1 cellular context compared by ENCODE assay signal in the genomic region with DNA sequence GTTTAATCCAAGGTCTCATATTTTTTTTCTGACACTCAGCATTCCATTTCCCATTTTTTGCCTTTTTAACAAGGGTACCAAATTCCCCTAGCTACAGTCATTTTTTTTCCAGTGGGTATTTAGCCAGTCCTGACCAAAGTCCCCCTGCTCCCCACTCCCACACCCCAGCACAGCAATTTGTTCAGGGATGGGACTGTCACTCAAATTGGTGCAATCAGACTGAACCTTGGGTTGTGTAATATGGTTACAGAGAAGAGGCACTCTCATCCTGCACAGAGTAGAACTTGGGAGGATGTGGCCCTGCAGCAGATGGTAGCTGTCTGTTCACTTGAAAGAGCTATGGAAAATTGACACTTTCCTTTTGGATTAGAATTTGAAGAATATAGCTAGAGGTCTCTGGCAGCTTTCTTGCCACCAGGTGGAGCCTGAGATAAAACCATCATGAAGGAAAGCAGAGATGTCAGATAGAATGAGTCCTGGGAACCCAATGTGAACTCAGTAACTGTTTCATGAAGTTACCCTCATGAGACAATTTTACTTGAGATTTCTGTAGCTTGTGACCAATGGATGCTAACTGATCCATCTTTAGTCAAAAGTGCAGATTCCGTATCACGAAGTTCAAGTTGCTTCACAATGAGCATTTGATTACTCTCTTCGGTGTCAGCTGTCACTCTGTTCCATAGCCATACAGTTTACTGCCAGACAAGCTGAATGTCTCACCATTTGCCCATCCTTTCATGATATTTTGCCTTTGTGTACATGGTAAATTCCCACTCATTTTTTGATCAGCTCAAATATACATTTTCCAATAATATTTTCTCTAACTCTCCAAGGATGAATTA.
TF ChIP-seq lines count a peak whose summit lies in the region.

No MANE protein-coding gene starts in this region.

TF ChIP-seq in GM23338, 12 proteins besides CTCF, POLR2A, EP300 and RAD21 (continued from another document):
- TF ChIP-seq, protein P1, sequence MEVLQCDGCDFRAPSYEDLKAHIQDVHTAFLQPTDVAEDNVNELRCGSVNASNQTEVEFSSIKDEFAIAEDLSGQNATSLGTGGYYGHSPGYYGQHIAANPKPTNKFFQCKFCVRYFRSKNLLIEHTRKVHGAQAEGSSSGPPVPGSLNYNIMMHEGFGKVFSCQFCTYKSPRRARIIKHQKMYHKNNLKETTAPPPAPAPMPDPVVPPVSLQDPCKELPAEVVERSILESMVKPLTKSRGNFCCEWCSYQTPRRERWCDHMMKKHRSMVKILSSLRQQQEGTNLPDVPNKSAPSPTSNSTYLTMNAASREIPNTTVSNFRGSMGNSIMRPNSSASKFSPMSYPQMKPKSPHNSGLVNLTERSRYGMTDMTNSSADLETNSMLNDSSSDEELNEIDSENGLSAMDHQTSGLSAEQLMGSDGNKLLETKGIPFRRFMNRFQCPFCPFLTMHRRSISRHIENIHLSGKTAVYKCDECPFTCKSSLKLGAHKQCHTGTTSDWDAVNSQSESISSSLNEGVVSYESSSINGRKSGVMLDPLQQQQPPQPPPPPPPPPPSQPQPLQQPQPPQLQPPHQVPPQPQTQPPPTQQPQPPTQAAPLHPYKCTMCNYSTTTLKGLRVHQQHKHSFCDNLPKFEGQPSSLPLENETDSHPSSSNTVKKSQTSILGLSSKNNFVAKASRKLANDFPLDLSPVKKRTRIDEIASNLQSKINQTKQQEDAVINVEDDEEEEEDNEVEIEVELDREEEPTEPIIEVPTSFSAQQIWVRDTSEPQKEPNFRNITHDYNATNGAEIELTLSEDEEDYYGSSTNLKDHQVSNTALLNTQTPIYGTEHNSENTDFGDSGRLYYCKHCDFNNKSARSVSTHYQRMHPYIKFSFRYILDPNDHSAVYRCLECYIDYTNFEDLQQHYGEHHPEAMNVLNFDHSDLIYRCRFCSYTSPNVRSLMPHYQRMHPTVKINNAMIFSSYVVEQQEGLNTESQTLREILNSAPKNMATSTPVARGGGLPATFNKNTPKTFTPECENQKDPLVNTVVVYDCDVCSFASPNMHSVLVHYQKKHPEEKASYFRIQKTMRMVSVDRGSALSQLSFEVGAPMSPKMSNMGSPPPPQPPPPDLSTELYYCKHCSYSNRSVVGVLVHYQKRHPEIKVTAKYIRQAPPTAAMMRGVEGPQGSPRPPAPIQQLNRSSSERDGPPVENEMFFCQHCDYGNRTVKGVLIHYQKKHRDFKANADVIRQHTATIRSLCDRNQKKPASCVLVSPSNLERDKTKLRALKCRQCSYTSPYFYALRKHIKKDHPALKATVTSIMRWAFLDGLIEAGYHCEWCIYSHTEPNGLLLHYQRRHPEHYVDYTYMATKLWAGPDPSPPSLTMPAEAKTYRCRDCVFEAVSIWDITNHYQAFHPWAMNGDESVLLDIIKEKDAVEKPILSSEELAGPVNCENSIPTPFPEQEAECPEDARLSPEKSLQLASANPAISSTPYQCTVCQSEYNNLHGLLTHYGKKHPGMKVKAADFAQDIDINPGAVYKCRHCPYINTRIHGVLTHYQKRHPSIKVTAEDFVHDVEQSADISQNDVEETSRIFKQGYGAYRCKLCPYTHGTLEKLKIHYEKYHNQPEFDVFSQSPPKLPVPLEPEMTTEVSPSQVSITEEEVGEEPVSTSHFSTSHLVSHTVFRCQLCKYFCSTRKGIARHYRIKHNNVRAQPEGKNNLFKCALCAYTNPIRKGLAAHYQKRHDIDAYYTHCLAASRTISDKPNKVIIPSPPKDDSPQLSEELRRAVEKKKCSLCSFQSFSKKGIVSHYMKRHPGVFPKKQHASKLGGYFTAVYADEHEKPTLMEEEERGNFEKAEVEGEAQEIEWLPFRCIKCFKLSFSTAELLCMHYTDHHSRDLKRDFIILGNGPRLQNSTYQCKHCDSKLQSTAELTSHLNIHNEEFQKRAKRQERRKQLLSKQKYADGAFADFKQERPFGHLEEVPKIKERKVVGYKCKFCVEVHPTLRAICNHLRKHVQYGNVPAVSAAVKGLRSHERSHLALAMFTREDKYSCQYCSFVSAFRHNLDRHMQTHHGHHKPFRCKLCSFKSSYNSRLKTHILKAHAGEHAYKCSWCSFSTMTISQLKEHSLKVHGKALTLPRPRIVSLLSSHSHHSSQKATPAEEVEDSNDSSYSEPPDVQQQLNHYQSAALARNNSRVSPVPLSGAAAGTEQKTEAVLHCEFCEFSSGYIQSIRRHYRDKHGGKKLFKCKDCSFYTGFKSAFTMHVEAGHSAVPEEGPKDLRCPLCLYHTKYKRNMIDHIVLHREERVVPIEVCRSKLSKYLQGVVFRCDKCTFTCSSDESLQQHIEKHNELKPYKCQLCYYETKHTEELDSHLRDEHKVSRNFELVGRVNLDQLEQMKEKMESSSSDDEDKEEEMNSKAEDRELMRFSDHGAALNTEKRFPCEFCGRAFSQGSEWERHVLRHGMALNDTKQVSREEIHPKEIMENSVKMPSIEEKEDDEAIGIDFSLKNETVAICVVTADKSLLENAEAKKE (CRISPR knock-in tag; IDR thresholded peaks at IDR 0.05): no peak
- TF ChIP-seq ZNF331 (CRISPR knock-in tag; IDR thresholded peaks at IDR 0.05; ENCODE audit: low read depth): no peak
TF ChIP-seq in GM23338: peak in this region for 0.
